ENCODE assay signal across 9 cellular contexts in genomic region chr13:107867701-107868661, GRCh38.
DNase-seq lines count a peak whose midpoint lies in the region; ATAC-seq and TF ChIP-seq lines count a peak whose summit lies in the region.
"Had no signal": no experiment of that assay in that cellular context is flagged by ENCODE, and none has a peak within 500 bp of the region (broad histone marks: within the 10 kb centered on the region; RNA-seq: fewer than 3 reads in every experiment).

No MANE protein-coding gene starts in this region.

- H3K36me3 Mint-ChIP-seq in activated CD4-positive, alpha-beta T cell treated with anti-CD3 and anti-CD28 coated beads for 36 hours (ENCODE audit: low read depth): peaks cover 2% of the 10 kb centered on the region
- H3K36me3 Mint-ChIP-seq in brain: no peaks in the 10 kb centered on the region

- no peak for TF ChIP-seq EP300 in stomach (IDR thresholded peaks at IDR 0.05)

- peak; percentile 29 for DNase-seq in activated CD4-positive, alpha-beta T cell treated with anti-CD3 and anti-CD28 coated beads for 36 hours
- no peak for DNase-seq in activated CD4-positive, alpha-beta T cell treated with anti-CD3 and anti-CD28 coated beads, Interleukin-2, amount 50 U/mL, for 1 hour
- peak; percentile 66 for DNase-seq in NCI-H2227 (lab: John Stamatoyannopoulos, UW; ENCODE audit: unreplicated experiment)
- DNase-seq in kidney epithelial cell (ENCODE audit: low read depth): no peak
- DNase-seq in stomach: peak; percentile 35
- DNase-seq in Kasumi-1 (lab: John Stamatoyannopoulos, UW): no peak
- DNase-seq in central memory CD4-positive, alpha-beta T cell: no peak
- DNase-seq: activated B cell treated with CpG ODN at 0.5 μM for 24 hours had no signal

- H3K4me1 Mint-ChIP-seq in activated CD4-positive, alpha-beta T cell treated with anti-CD3 and anti-CD28 coated beads for 36 hours: peaks cover 8% of the 10 kb centered on the region
- H3K4me1 Mint-ChIP-seq in brain: peaks cover 27% of the 10 kb centered on the region

- H3K4me3 Mint-ChIP-seq in activated CD4-positive, alpha-beta T cell treated with anti-CD3 and anti-CD28 coated beads for 36 hours: peak overlapping the region; percentile 51
- H3K4me3 Mint-ChIP-seq in brain: peak overlapping the region; percentile 89 to 94 (median 91)
- H3K4me3 Mint-ChIP-seq: activated B cell treated with CpG ODN at 0.5 μM for 24 hours had no signal

- peaks cover 0 to 3% (median 0%) of the 10 kb centered on the region in 4 donors for H3K9me3 ChIP-seq in stomach

- POLR2A ChIA-PET in activated CD4-positive, alpha-beta T cell treated with anti-CD3 and anti-CD28 coated beads for 36 hours (lab: Charles Lee): no interaction called here

- peaks cover 43% of the 10 kb centered on the region for H3K27me3 Mint-ChIP-seq in activated CD4-positive, alpha-beta T cell treated with anti-CD3 and anti-CD28 coated beads for 36 hours
- H3K27me3 Mint-ChIP-seq in brain: peaks cover 77% of the 10 kb centered on the region

- H3K36me3 ChIP-seq in kidney epithelial cell (ENCODE audit: control insufficient read depth, insufficient read depth, low read length) (no peaks in the 10 kb centered on the region), stomach (no peaks in the 10 kb centered on the region)

- H3K27me3 ChIP-seq in kidney epithelial cell (ENCODE audit: control insufficient read depth, insufficient read depth, low read length) (no peaks in the 10 kb centered on the region), stomach (peaks cover 0 to 69% (median 31%) of the 10 kb centered on the region in 3 donors)

- ATAC-seq in activated CD4-positive, alpha-beta T cell treated with anti-CD3 and anti-CD28 coated beads for 36 hours: no peak

- peaks cover 17 to 38% (median 34%) of the 10 kb centered on the region in 4 donors for H3K4me1 ChIP-seq in stomach

- CTCF ChIA-PET in activated CD4-positive, alpha-beta T cell treated with anti-CD3 and anti-CD28 coated beads for 36 hours (lab: Charles Lee): interaction anchor here (0.7 to 1.1 kb wide), 2 partner anchors 9 to 652 kb away, joined by 3 read pairs; no protein-coding TSS in a partner anchor

- peak overlapping the region in 1 of 5 donors; percentile 6 for H3K27ac ChIP-seq in stomach

- peak overlapping the region; percentile 84 for H3K4me3 ChIP-seq in kidney epithelial cell (ENCODE audit: low read depth, low read length)
- H3K4me3 ChIP-seq in stomach: peak overlapping the region; percentile 38 to 62 (median 48)

- no peaks in the 10 kb centered on the region for H3K9me3 Mint-ChIP-seq in activated CD4-positive, alpha-beta T cell treated with anti-CD3 and anti-CD28 coated beads for 36 hours (ENCODE audit: low read depth)
- peaks cover 0 to 2% (median 0%) of the 10 kb centered on the region in 5 experiments for H3K9me3 Mint-ChIP-seq in brain
- H3K9me3 Mint-ChIP-seq: activated B cell treated with CpG ODN at 0.5 μM for 24 hours had no signal

- no peak overlapping the region for H3K27ac Mint-ChIP-seq in activated CD4-positive, alpha-beta T cell treated with anti-CD3 and anti-CD28 coated beads for 36 hours
- H3K27ac Mint-ChIP-seq in brain: peak overlapping the region in 4 of 5 experiments; percentile 74 to 83 (median 79)
- H3K27ac Mint-ChIP-seq: activated B cell treated with CpG ODN at 0.5 μM for 24 hours had no signal

- no peak for TF ChIP-seq POLR2A in stomach (IDR thresholded peaks at IDR 0.05)

- WGBS in stomach, 5 donors: 1 to 4% (median 2%) methylated on average over 52 to 81 of the region's 81 CpGs

- intact Hi-C loops in activated CD4-positive, alpha-beta T cell treated with anti-CD3 and anti-CD28 coated beads for 36 hours (cut with DNase I, micrococcal nuclease): loop anchor here in 1 of 2 experiments (5.0 to 10.0 kb wide), 2 partner anchors 287 to 656 kb away; no protein-coding TSS in a partner anchor
- intact Hi-C loops in stomach (cut with DNase I; ENCODE audit: low total_unique reads): no loop called here

- peak; percentile 73 to 91 for TF ChIP-seq CTCF in brain (conservative IDR thresholded peaks at IDR 0.05)
- peak; percentile 72 for TF ChIP-seq CTCF in kidney epithelial cell (IDR thresholded peaks at IDR 0.05; ENCODE audit: insufficient read depth, low read length, poor library complexity, severe bottlenecking)
- TF ChIP-seq CTCF in stomach (IDR thresholded peaks at IDR 0.05): no peak

Comparison
In these comparisons a context has a peak if more than half of its experiments do, and no peak if none do; other contexts are left out.
1. DNase-seq: peak in activated CD4-positive, alpha-beta T cell treated with anti-CD3 and anti-CD28 coated beads for 36 hours (single experiment), NCI-H2227 (single experiment) and stomach (single experiment); none in activated CD4-positive, alpha-beta T cell treated with anti-CD3 and anti-CD28 coated beads, Interleukin-2, amount 50 U/mL, for 1 hour (single experiment), kidney epithelial cell (single experiment), Kasumi-1 (0 of 2) and central memory CD4-positive, alpha-beta T cell (single experiment).
2. CTCF ChIP-seq: peak in brain (2 of 2) and kidney epithelial cell (single experiment); none in stomach (0 of 7).